ENCODE assay signal across 8 cellular contexts in genomic region chr14:73752297-73752992, GRCh38. TPM values are rescaled to one million over a fixed set of nuclear protein-coding genes. Genes with fewer than 3 reads are reported as not detected.
DNase-seq lines count a peak whose midpoint lies in the region; ATAC-seq, FAIRE-seq and TF ChIP-seq lines count a peak whose summit lies in the region.

No MANE protein-coding gene starts in this region.

- H2BK120ac ChIP-seq in mesenchymal stem cell (ENCODE audit: low read depth, low read length), result no peak overlapping the region
- H2BK120ac ChIP-seq in neuronal stem cell (ENCODE audit: low read depth, low read length), result no peak overlapping the region

- H3K4me2 ChIP-seq in mesenchymal stem cell (ENCODE audit: low read length, poor library complexity, severe bottlenecking), result no peak overlapping the region
- H3K4me2 ChIP-seq in neuronal stem cell (ENCODE audit: insufficient read depth, low read length, poor library complexity, severe bottlenecking), result no peak overlapping the region

- H3K79me1 ChIP-seq in mesenchymal stem cell (replicated peaks; ENCODE audit: low read length, poor library complexity, severe bottlenecking) (no peaks in the 10 kb centered on the region), neuronal stem cell (ENCODE audit: low read depth, low read length) (no peaks in the 10 kb centered on the region)

- H3K4me3 ChIP-seq in mesenchymal stem cell (ENCODE audit: insufficient read depth in 1 of 2, low read depth in 1 of 2, low read length in 2 of 2), result no peak overlapping the region
- H3K4me3 ChIP-seq in neuronal stem cell (ENCODE audit: low read length in 2 of 2), result no peak overlapping the region

- peak; percentile 49 for DNase-seq in NCI-H345 (lab: John Stamatoyannopoulos, UW)
- DNase-seq in NCI-H345 treated with DMSO at 0.1 percent for 48 hours (lab: John Stamatoyannopoulos, UW; ENCODE audit: unreplicated experiment), result no peak
- peak; percentile 80 for DNase-seq in dedifferentiated amniotic fluid mesenchymal stem cell (ENCODE audit: extremely low spot score)
- peak; percentile 60 for DNase-seq in mesenchymal stem cell
- no peak for DNase-seq in urothelium cell line (ENCODE audit: low spot score)
- DNase-seq in SKM-1 treated with dmso at 0.1 percent for 144 hours (lab: John Stamatoyannopoulos, UW; ENCODE audit: unreplicated experiment), result no peak
- no peak for DNase-seq in neuronal stem cell (ENCODE audit: low spot score)

- H3K27ac ChIP-seq in mesenchymal stem cell (ENCODE audit: low read length, poor library complexity, severe bottlenecking) (peak overlapping the region; percentile 89), neuronal stem cell (replicated peaks; ENCODE audit: low read length) (no peak overlapping the region)

- H2AFZ ChIP-seq in mesenchymal stem cell (ENCODE audit: low read depth, low read length) (no peak overlapping the region), neuronal stem cell (ENCODE audit: low read length) (no peak overlapping the region)

- ATAC-seq in SK-N-SH treated with all-trans-retinoic acid at 6 μM for 48 hours, result peak; percentile 80

- no peak overlapping the region for H4K8ac ChIP-seq in mesenchymal stem cell (ENCODE audit: low read length)
- no peak overlapping the region for H4K8ac ChIP-seq in neuronal stem cell (ENCODE audit: low read depth, low read length)

- peaks cover 3 to 6% of the 10 kb centered on the region in 2 experiments for H3K36me3 ChIP-seq in mesenchymal stem cell (ENCODE audit: control insufficient read depth in 1 of 2, insufficient read depth in 2 of 2, low read depth in 1 of 2, low read length in 2 of 2)
- no peaks in the 10 kb centered on the region for H3K36me3 ChIP-seq in neuronal stem cell (replicated peaks in 1 of 2; ENCODE audit: control insufficient read depth in 2 of 2, insufficient read depth in 2 of 2, low read length in 2 of 2)

- FAIRE-seq in urothelium cell line (lab: Jason Lieb, UNC), result peak; percentile 66

- H4K91ac ChIP-seq in mesenchymal stem cell (ENCODE audit: low read length), result no peak overlapping the region
- H4K91ac ChIP-seq in neuronal stem cell (ENCODE audit: low read depth, low read length, poor library complexity), result no peak overlapping the region

- H3K9me3 ChIP-seq in mesenchymal stem cell (ENCODE audit: control insufficient read depth, low read length) (no peaks in the 10 kb centered on the region), neuronal stem cell (replicated peaks in 1 of 2; ENCODE audit: control insufficient read depth in 2 of 2, insufficient read depth in 1 of 2, low read depth in 1 of 2, low read length in 2 of 2) (no peaks in the 10 kb centered on the region)

- H3K4me1 ChIP-seq in mesenchymal stem cell (ENCODE audit: control insufficient read depth, insufficient read depth, low read depth, low read length) (peaks cover 73% of the 10 kb centered on the region), neuronal stem cell (ENCODE audit: control insufficient read depth in 2 of 2, insufficient read depth in 1 of 2, low read depth in 1 of 2, low read length in 2 of 2) (peaks cover 2 to 20% of the 10 kb centered on the region in 2 donors)

- no peaks in the 10 kb centered on the region for H3K27me3 ChIP-seq in mesenchymal stem cell (ENCODE audit: control insufficient read depth in 1 of 2, insufficient read depth in 1 of 2, low read length in 2 of 2)
- H3K27me3 ChIP-seq in neuronal stem cell (ENCODE audit: control insufficient read depth in 3 of 3, insufficient read depth in 3 of 3, low read depth in 1 of 3, low read length in 3 of 3), result no peaks in the 10 kb centered on the region

- H3K14ac ChIP-seq in mesenchymal stem cell (ENCODE audit: low read length in 2 of 2), result no peak overlapping the region
- no peak overlapping the region for H3K14ac ChIP-seq in neuronal stem cell (ENCODE audit: low read length)

- H3K23ac ChIP-seq in mesenchymal stem cell (ENCODE audit: low read length in 2 of 2) (no peak overlapping the region), neuronal stem cell (ENCODE audit: low read depth, low read length, poor library complexity) (no peak overlapping the region)

- H2BK12ac ChIP-seq in mesenchymal stem cell (ENCODE audit: low read length in 2 of 2) (peak overlapping the region; percentile 7 to 57), neuronal stem cell (ENCODE audit: low read length) (no peak overlapping the region)

- H3K4ac ChIP-seq in mesenchymal stem cell (ENCODE audit: low read depth in 1 of 2, low read length in 2 of 2) (peak overlapping the region; percentile 5 to 16), neuronal stem cell (ENCODE audit: low read length) (no peak overlapping the region)

- H2BK15ac ChIP-seq in mesenchymal stem cell (ENCODE audit: low read depth, poor library complexity, severe bottlenecking), result peak overlapping the region; percentile 5
- H2BK15ac ChIP-seq in neuronal stem cell (ENCODE audit: low read length), result no peak overlapping the region

- WGBS in mesenchymal stem cell, result 86% methylated on average over 7 of the region's 7 CpGs
- WGBS in neuronal stem cell (ENCODE audit: extremely low coverage in 2 of 2, insufficient read length in 2 of 2, insufficient replicate concordance in 1 of 2), 2 donors, result no CpG with 5 or more reads among the region's 7 CpGs

- H2BK5ac ChIP-seq in mesenchymal stem cell (ENCODE audit: low read depth, low read length, poor library complexity, severe bottlenecking) (peak overlapping the region; percentile 49), neuronal stem cell (ENCODE audit: low read length) (no peak overlapping the region)

- H2AK5ac ChIP-seq in mesenchymal stem cell (ENCODE audit: low read length, severe bottlenecking) (peak overlapping the region; percentile 37), neuronal stem cell (ENCODE audit: low read depth, low read length) (no peak overlapping the region)

- H3K9ac ChIP-seq in mesenchymal stem cell (ENCODE audit: low read length) (peak overlapping the region; percentile 74), neuronal stem cell (ENCODE audit: low read depth, low read length, poor library complexity) (no peak overlapping the region)

- no peak overlapping the region for H3K18ac ChIP-seq in mesenchymal stem cell (ENCODE audit: low read depth in 1 of 2, low read length in 2 of 2)
- H3K18ac ChIP-seq in neuronal stem cell (ENCODE audit: low read length), result no peak overlapping the region

TF ChIP-seq in SK-N-SH treated with all-trans-retinoic acid at 6 μM for 48 hours, 23 proteins besides CTCF, POLR2A, EP300 and RAD21:
- TF ChIP-seq PPARA (CRISPR knock-in tag; IDR thresholded peaks at IDR 0.05; ENCODE audit: borderline replicate concordance) (no peak), ISL1 (CRISPR knock-in tag; IDR thresholded peaks at IDR 0.05) (0 out of 2 replicates have a peak, but pooled peaks have one; percentile 29), ZFP30 (CRISPR knock-in tag; IDR thresholded peaks at IDR 0.05) (no peak), OSR1 (CRISPR knock-in tag; IDR thresholded peaks at IDR 0.05) (no peak), TSHZ2 (CRISPR knock-in tag; IDR thresholded peaks at IDR 0.05) (peak; percentile 77), GLIS3 (CRISPR knock-in tag; IDR thresholded peaks at IDR 0.05) (no peak; the same call in 1 of the 2 replicates), SNAI2 (CRISPR knock-in tag; IDR thresholded peaks at IDR 0.05) (no peak)
- TF ChIP-seq, protein P1, sequence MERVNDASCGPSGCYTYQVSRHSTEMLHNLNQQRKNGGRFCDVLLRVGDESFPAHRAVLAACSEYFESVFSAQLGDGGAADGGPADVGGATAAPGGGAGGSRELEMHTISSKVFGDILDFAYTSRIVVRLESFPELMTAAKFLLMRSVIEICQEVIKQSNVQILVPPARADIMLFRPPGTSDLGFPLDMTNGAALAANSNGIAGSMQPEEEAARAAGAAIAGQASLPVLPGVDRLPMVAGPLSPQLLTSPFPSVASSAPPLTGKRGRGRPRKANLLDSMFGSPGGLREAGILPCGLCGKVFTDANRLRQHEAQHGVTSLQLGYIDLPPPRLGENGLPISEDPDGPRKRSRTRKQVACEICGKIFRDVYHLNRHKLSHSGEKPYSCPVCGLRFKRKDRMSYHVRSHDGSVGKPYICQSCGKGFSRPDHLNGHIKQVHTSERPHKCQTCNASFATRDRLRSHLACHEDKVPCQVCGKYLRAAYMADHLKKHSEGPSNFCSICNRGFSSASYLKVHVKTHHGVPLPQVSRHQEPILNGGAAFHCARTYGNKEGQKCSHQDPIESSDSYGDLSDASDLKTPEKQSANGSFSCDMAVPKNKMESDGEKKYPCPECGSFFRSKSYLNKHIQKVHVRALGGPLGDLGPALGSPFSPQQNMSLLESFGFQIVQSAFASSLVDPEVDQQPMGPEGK (CRISPR knock-in tag; IDR thresholded peaks at IDR 0.05; ENCODE audit: borderline replicate concordance), result no peak

RNA-seq across cellular contexts. Expression of gene PNMA1, which starts 38.3 kb away (rescaled TPM):
- polyA plus RNA-seq in mesenchymal stem cell (2013, experiment 1 of 2), result 53.1 TPM
- polyA plus RNA-seq in mesenchymal stem cell (2013, experiment 2 of 2), result 53.5 TPM
- polyA plus RNA-seq in neuronal stem cell (2013, experiment 1 of 2), result 48.0 TPM
- polyA plus RNA-seq in neuronal stem cell (2013, experiment 2 of 2), result 49.4 TPM

Comparison
In these comparisons a context has a peak if more than half of its experiments do, and no peak if none do; other contexts are left out.
1. DNase-seq: peak in NCI-H345 (single experiment), dedifferentiated amniotic fluid mesenchymal stem cell (single experiment) and mesenchymal stem cell (single experiment); none in NCI-H345 treated with DMSO at 0.1 percent for 48 hours (single experiment), urothelium cell line (single experiment), SKM-1 treated with dmso at 0.1 percent for 144 hours (single experiment) and neuronal stem cell (single experiment).